9 cellular contexts compared by ENCODE assay signal in the genomic region with DNA sequence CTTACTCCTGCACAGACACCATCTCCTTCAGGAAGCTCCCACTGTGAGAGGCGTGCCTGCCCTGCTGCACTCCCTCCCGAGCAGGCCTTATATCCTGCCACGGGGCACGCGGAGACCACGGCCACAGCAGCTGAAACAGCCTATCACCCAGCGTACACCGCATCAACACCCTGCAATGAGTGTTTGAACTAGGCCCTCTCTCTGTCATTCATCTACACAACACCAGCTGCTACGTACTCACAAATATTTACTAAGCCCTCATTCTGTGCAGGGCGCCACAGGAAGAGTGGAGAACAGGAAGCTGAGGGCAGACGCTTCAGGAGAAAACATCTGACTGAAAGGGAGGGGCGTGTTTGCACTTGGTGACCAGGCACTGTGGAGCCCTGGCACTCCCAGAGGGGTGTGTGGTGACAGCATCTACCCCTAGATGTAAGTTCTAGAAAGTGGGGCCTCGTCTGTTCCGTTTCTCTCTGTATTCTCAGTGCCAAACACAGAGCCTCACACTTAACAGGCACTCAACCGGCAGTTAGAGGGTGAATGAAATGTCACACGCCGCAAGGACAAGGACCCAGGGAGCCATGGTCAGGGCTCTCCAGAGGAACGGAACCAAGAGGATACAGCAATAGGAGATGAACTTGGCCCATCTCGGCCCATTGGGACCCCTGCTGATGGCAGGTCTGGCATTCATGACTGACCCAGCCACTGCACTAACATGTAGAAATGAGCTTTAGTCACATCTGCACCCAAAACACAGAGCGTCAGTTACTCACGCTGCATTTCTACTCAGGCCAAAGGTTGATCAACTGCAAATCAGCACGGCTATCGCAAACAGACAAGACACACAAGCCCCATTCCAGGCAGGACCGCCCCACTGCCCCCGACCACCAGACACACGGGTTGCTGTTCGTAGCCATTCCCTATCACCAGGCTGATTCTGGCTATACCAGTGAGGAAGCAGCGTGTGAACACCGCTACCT. TPM values are rescaled to one million over a fixed set of nuclear protein-coding genes. Genes with fewer than 3 reads are reported as not detected.
DNase-seq lines count a peak whose midpoint lies in the region; ATAC-seq and TF ChIP-seq lines count a peak whose summit lies in the region.
"Had no signal": no experiment of that assay in that cellular context is flagged by ENCODE, and none has a peak within 500 bp of the region (broad histone marks: within the 10 kb centered on the region; RNA-seq: fewer than 3 reads in every experiment).

No MANE protein-coding gene starts in this region.

- DNase-seq in DMS53 (lab: John Stamatoyannopoulos, UW) (peak; percentile 98), NCI-H1694 (lab: John Stamatoyannopoulos, UW) (peak; percentile 83), coronary artery (ENCODE audit: low spot score) (no peak), islet precursor cell (no peak), OCI-M2 (lab: John Stamatoyannopoulos, UW; ENCODE audit: unreplicated experiment) (no peak)
- peak; percentile 80 for DNase-seq in activated CD4-positive, alpha-beta T cell treated with anti-CD3 and anti-CD28 coated beads for 36 hours

- peaks cover 91% of the 10 kb centered on the region for H3K4me1 Mint-ChIP-seq in activated CD4-positive, alpha-beta T cell treated with anti-CD3 and anti-CD28 coated beads for 36 hours

- peak overlapping the region; percentile 83 for H3K27ac Mint-ChIP-seq in activated CD4-positive, alpha-beta T cell treated with anti-CD3 and anti-CD28 coated beads for 36 hours

- no peaks in the 10 kb centered on the region for H3K36me3 ChIP-seq in mucosa of stomach (ENCODE audit: control insufficient read depth, insufficient read depth, low read length)
- peaks cover 25% of the 10 kb centered on the region for H3K36me3 ChIP-seq in thymus (ENCODE audit: control insufficient read depth, insufficient read depth)
- H3K36me3 ChIP-seq: gastrocnemius medialis had no signal

- peak overlapping the region; percentile 8 for H3K4me3 ChIP-seq in coronary artery
- H3K4me3 ChIP-seq in mucosa of stomach (ENCODE audit: low read length), result no peak overlapping the region
- no peak overlapping the region for H3K4me3 ChIP-seq in thymus (ENCODE audit: low read length)

- CTCF ChIA-PET in activated CD4-positive, alpha-beta T cell treated with anti-CD3 and anti-CD28 coated beads for 36 hours (lab: Charles Lee), result interaction anchor here (0.6 to 1.6 kb wide), 6 partner anchors 8 to 1132 kb away, joined by 3 to 8 read pairs (median 4); partner anchors contain the start of gene NRTN

- peaks cover 8% of the 10 kb centered on the region for H3K36me3 Mint-ChIP-seq in activated CD4-positive, alpha-beta T cell treated with anti-CD3 and anti-CD28 coated beads for 36 hours (ENCODE audit: low read depth)

- no peak for TF ChIP-seq CTCF in coronary artery (IDR thresholded peaks at IDR 0.05)

- H3K27ac ChIP-seq in coronary artery (peak overlapping the region in 1 of 2 donors; percentile 76), thymus (ENCODE audit: low read depth) (peak overlapping the region; percentile 94)

- WGBS in thymus, result 43% methylated on average over 29 of the region's 29 CpGs

- H3K4me1 ChIP-seq in mucosa of stomach (ENCODE audit: control insufficient read depth, insufficient read depth, low read length) (peaks cover 65% of the 10 kb centered on the region), thymus (ENCODE audit: control insufficient read depth, insufficient read depth, low read length) (peaks cover 48% of the 10 kb centered on the region)

- intact Hi-C loops in activated CD4-positive, alpha-beta T cell treated with anti-CD3 and anti-CD28 coated beads for 36 hours (cut with DNase I, micrococcal nuclease), result loop anchor here (1.0 to 5.0 kb wide), 2 partner anchors 9 to 160 kb away; no protein-coding TSS in a partner anchor

- no peaks in the 10 kb centered on the region for H3K9me3 Mint-ChIP-seq in activated CD4-positive, alpha-beta T cell treated with anti-CD3 and anti-CD28 coated beads for 36 hours (ENCODE audit: low read depth)

- no peaks in the 10 kb centered on the region for H3K27me3 Mint-ChIP-seq in activated CD4-positive, alpha-beta T cell treated with anti-CD3 and anti-CD28 coated beads for 36 hours

- H3K4me3 Mint-ChIP-seq in activated CD4-positive, alpha-beta T cell treated with anti-CD3 and anti-CD28 coated beads for 36 hours, result peak overlapping the region; percentile 44

- H3K9me3 ChIP-seq in mucosa of stomach (ENCODE audit: control insufficient read depth, low read length) (no peaks in the 10 kb centered on the region), thymus (ENCODE audit: control insufficient read depth) (no peaks in the 10 kb centered on the region)
- H3K9me3 ChIP-seq: gastrocnemius medialis had no signal

- H3K9ac ChIP-seq in mucosa of stomach (ENCODE audit: low read length), result peak overlapping the region; percentile 35

- POLR2A ChIA-PET in activated CD4-positive, alpha-beta T cell treated with anti-CD3 and anti-CD28 coated beads for 36 hours (lab: Charles Lee), result interaction anchor here (0.6 to 1.6 kb wide), 3 partner anchors 12 to 75 kb away, joined by 3 to 5 read pairs (median 4); no protein-coding TSS in a partner anchor

- peak; percentile 96 for ATAC-seq in activated CD4-positive, alpha-beta T cell treated with anti-CD3 and anti-CD28 coated beads for 36 hours
- ATAC-seq: gastrocnemius medialis had no signal

- H3K27me3 ChIP-seq in mucosa of stomach (ENCODE audit: control insufficient read depth, insufficient read depth, low read length), result no peaks in the 10 kb centered on the region
- H3K27me3 ChIP-seq in thymus (ENCODE audit: control insufficient read depth, insufficient read depth), result no peaks in the 10 kb centered on the region
- H3K27me3 ChIP-seq: gastrocnemius medialis had no signal

RNA-seq across cellular contexts. Expression of gene RANBP3, which starts 15.7 kb away (rescaled TPM):
- 100 to 1,000 TPM in 1 of 2 experiments, 10 to 100 TPM in 1; 85.5 to 103 TPM for total RNA-seq in activated CD4-positive, alpha-beta T cell treated with anti-CD3 and anti-CD28 coated beads for 36 hours
- polyA plus RNA-seq in thymus, result 39.0 TPM

RNA-seq across cellular contexts. Expression of gene CAPS, which starts 48.2 kb away (rescaled TPM):
- total RNA-seq in activated CD4-positive, alpha-beta T cell treated with anti-CD3 and anti-CD28 coated beads for 36 hours, result 1 to 10 TPM; 2.2 to 2.7 TPM
- 70.4 TPM for polyA plus RNA-seq in thymus

RNA-seq across cellular contexts. Expression of gene VMAC, which starts 57.6 kb away (rescaled TPM):
- total RNA-seq in activated CD4-positive, alpha-beta T cell treated with anti-CD3 and anti-CD28 coated beads for 36 hours, result 1 to 10 TPM; 2.3 to 2.8 TPM
- 10.8 TPM for polyA plus RNA-seq in thymus

RNA-seq across cellular contexts. Expression of gene NDUFA11, which starts 58.7 kb away (rescaled TPM):
- 100 to 1,000 TPM; 175 to 213 TPM for total RNA-seq in activated CD4-positive, alpha-beta T cell treated with anti-CD3 and anti-CD28 coated beads for 36 hours
- 292 TPM for polyA plus RNA-seq in thymus

Comparison
In these comparisons a context has a peak if more than half of its experiments do, and no peak if none do; other contexts are left out.
1. DNase-seq: peak in DMS53 (single experiment), NCI-H1694 (single experiment) and activated CD4-positive, alpha-beta T cell treated with anti-CD3 and anti-CD28 coated beads for 36 hours (single experiment); none in coronary artery (single experiment), islet precursor cell (single experiment) and OCI-M2 (single experiment).